11 cellular contexts compared by ENCODE assay signal in genomic region chr11:134949121-134949591, GRCh38.
A peak's percentile ranks its signal among the peaks of the same experiment; 100 is the strongest.
DNase-seq lines count a peak whose midpoint lies in the region; ATAC-seq and TF ChIP-seq lines count a peak whose summit lies in the region.
"Had no signal": no experiment of that assay in that cellular context is flagged by ENCODE, and none has a peak within 500 bp of the region (broad histone marks: within the 10 kb centered on the region; RNA-seq: fewer than 3 reads in every experiment).

No MANE protein-coding gene starts in this region.

- no peak overlapping the region for H3K4me3 Mint-ChIP-seq in endothelial cell (ENCODE audit: unreplicated experiment)
- H3K4me3 Mint-ChIP-seq in natural killer cell treated with Interleukin-12 subunit alpha and Interleukin-12 subunit beta and Interleukin-15 and Interleukin-18, amount 100 ng/mL, for 72 hours, result no peak overlapping the region

- intact Hi-C loops in left ventricle myocardium superior (cut with micrococcal nuclease), result no loop called here

- POLR2A ChIA-PET in HEK293 (lab: Yijun Ruan, JAX), result no interaction called here

- no peaks in the 10 kb centered on the region for H3K36me3 ChIP-seq in HEK293 (ENCODE audit: control insufficient read depth in 2 of 2, insufficient read depth in 1 of 2, low read length in 2 of 2)
- no peaks in the 10 kb centered on the region for H3K36me3 ChIP-seq in thoracic aorta

- no peaks in the 10 kb centered on the region for H3K36me3 Mint-ChIP-seq in endothelial cell (ENCODE audit: low read depth, unreplicated experiment)
- H3K36me3 Mint-ChIP-seq in natural killer cell treated with Interleukin-12 subunit alpha and Interleukin-12 subunit beta and Interleukin-15 and Interleukin-18, amount 100 ng/mL, for 72 hours, result no peaks in the 10 kb centered on the region

- CTCF ChIA-PET in HEK293 (lab: Yijun Ruan, JAX), result no interaction called here

- H3K27ac Mint-ChIP-seq in endothelial cell (ENCODE audit: unreplicated experiment), result no peak overlapping the region
- no peak overlapping the region for H3K27ac Mint-ChIP-seq in natural killer cell treated with Interleukin-12 subunit alpha and Interleukin-12 subunit beta and Interleukin-15 and Interleukin-18, amount 100 ng/mL, for 72 hours

- no peaks in the 10 kb centered on the region for H3K9me3 Mint-ChIP-seq in endothelial cell (ENCODE audit: unreplicated experiment)
- no peaks in the 10 kb centered on the region for H3K9me3 Mint-ChIP-seq in natural killer cell treated with Interleukin-12 subunit alpha and Interleukin-12 subunit beta and Interleukin-15 and Interleukin-18, amount 100 ng/mL, for 72 hours

- in situ Hi-C loops in astrocyte of the spinal cord (cut with HindIII; ENCODE audit: low sequenced_read_pairs), result no loop called here

- peaks cover 1% of the 10 kb centered on the region for H3K27me3 Mint-ChIP-seq in endothelial cell (ENCODE audit: unreplicated experiment)
- H3K27me3 Mint-ChIP-seq in natural killer cell treated with Interleukin-12 subunit alpha and Interleukin-12 subunit beta and Interleukin-15 and Interleukin-18, amount 100 ng/mL, for 72 hours, result peaks cover 18 to 19% of the 10 kb centered on the region in 2 donors

- H3K4me3 ChIP-seq in HEK293 (ENCODE audit: low read depth, low read length) (no peak overlapping the region), astrocyte of the spinal cord (ENCODE audit: low read depth, low read length) (no peak overlapping the region), thoracic aorta (peak overlapping the region; percentile 33)

- H3K4me1 ChIP-seq in HEK293 (ENCODE audit: control insufficient read depth, insufficient read depth, low read length) (no peaks in the 10 kb centered on the region), thoracic aorta (ENCODE audit: control insufficient read depth in 1 of 2, low read depth in 2 of 2) (peaks cover 20 to 44% of the 10 kb centered on the region in 2 donors)

- no peaks in the 10 kb centered on the region for H3K9me3 ChIP-seq in HEK293 (ENCODE audit: control insufficient read depth, insufficient read depth, low read depth, low read length)
- no peaks in the 10 kb centered on the region for H3K9me3 ChIP-seq in thoracic aorta

- peaks cover 8% of the 10 kb centered on the region for H3K4me1 Mint-ChIP-seq in endothelial cell (ENCODE audit: unreplicated experiment)
- no peaks in the 10 kb centered on the region for H3K4me1 Mint-ChIP-seq in natural killer cell treated with Interleukin-12 subunit alpha and Interleukin-12 subunit beta and Interleukin-15 and Interleukin-18, amount 100 ng/mL, for 72 hours (ENCODE audit: low read depth in 2 of 2)

- H3K27ac ChIP-seq in HEK293 (ENCODE audit: extremely low read depth, low read depth, low read length), result no peak overlapping the region
- peak overlapping the region; percentile 77 to 87 for H3K27ac ChIP-seq in thoracic aorta

- no peaks in the 10 kb centered on the region for H3K27me3 ChIP-seq in thoracic aorta (replicated peaks; ENCODE audit: insufficient read depth)

- DNase-seq in astrocyte of the spinal cord (ENCODE audit: low read depth, low spot score) (peak; percentile 87), left ventricle myocardium superior (no peak), thoracic aorta (ENCODE audit: low spot score) (peak; percentile 64), endothelial cell (ENCODE audit: low spot score) (no peak)
- no peak for DNase-seq in natural killer cell treated with Interleukin-12 subunit alpha and Interleukin-12 subunit beta and Interleukin-15 and Interleukin-18, amount 100 ng/mL, for 72 hours (ENCODE audit: low spot score)
- DNase-seq: activated CD4-positive, alpha-beta T cell treated with anti-CD3 and anti-CD28 coated beads, Interleukin-2, amount 50 U/mL, for 48 hours; hippocampal formation; NCI-H1417; SHP77 treated with DMSO at 0.1 percent for 48 hours had no signal

- peak; percentile 60 for ATAC-seq in left ventricle myocardium superior
- ATAC-seq in thoracic aorta (ENCODE audit: insufficient number of reproducible peaks, low FRiP score, low read depth), result peak; percentile 84
- ATAC-seq in natural killer cell treated with Interleukin-12 subunit alpha and Interleukin-12 subunit beta and Interleukin-15 and Interleukin-18, amount 100 ng/mL, for 72 hours, result no peak
- no peak for ATAC-seq in HG03457 (IDR thresholded peaks at IDR 0.05; ENCODE audit: unreplicated experiment)

- TF ChIP-seq CTCF in HEK293 (tag by site-specific recombination; IDR thresholded peaks at IDR 0.05) (no peak), astrocyte of the spinal cord (IDR thresholded peaks at IDR 0.05; ENCODE audit: low read depth, low read length) (no peak), thoracic aorta (IDR thresholded peaks at IDR 0.05) (no peak), endothelial cell (IDR thresholded peaks at IDR 0.05; ENCODE audit: unreplicated experiment) (no peak)

TF ChIP-seq in HEK293, 187 proteins besides CTCF, POLR2A, EP300 and RAD21:
- TF ChIP-seq GLI2 (tag by site-specific recombination; IDR thresholded peaks at IDR 0.05; ENCODE audit: borderline replicate concordance, low read depth), result no peak
- 0 out of 2 replicates have a peak, but pooled peaks have one; percentile 26 for TF ChIP-seq ZNF366 (tag by site-specific recombination; conservative IDR thresholded peaks at IDR 0.05)
- TF ChIP-seq ZIC2 (tag by site-specific recombination; IDR thresholded peaks at IDR 0.05), result 0 out of 2 replicates have a peak, but pooled peaks have one; percentile 20
- TF ChIP-seq OSR2 (tag by site-specific recombination; IDR thresholded peaks at IDR 0.05), result no peak

Comparison
In these comparisons a context has a peak if more than half of its experiments do, and no peak if none do; other contexts are left out.
1. DNase-seq: peak in astrocyte of the spinal cord (single experiment) and thoracic aorta (single experiment); none in left ventricle myocardium superior (single experiment), endothelial cell (single experiment) and natural killer cell treated with Interleukin-12 subunit alpha and Interleukin-12 subunit beta and Interleukin-15 and Interleukin-18, amount 100 ng/mL, for 72 hours (single experiment).
2. ATAC-seq: peak in left ventricle myocardium superior (single experiment) and thoracic aorta (single experiment); none in natural killer cell treated with Interleukin-12 subunit alpha and Interleukin-12 subunit beta and Interleukin-15 and Interleukin-18, amount 100 ng/mL, for 72 hours (0 of 2) and HG03457 (single experiment).